14 cellular contexts compared by ENCODE assay signal in genomic region chr3:52230889-52231499, GRCh38. TPM values are rescaled to one million over a fixed set of nuclear protein-coding genes. Genes with fewer than 3 reads are reported as not detected.
A peak's percentile ranks its signal among the peaks of the same experiment; 100 is the strongest.
DNase-seq lines count a peak whose midpoint lies in the region; ATAC-seq lines count a peak whose summit lies in the region.
"Had no signal": no experiment of that assay in that cellular context is flagged by ENCODE, and none has a peak within 500 bp of the region (broad histone marks: within the 10 kb centered on the region; RNA-seq: fewer than 3 reads in every experiment).

No MANE protein-coding gene starts in this region.

- no peak overlapping the region for H3K4me3 Mint-ChIP-seq in activated naive CD4-positive, alpha-beta T cell treated with anti-CD3 and anti-CD28 coated beads for 36 hours
- H3K4me3 Mint-ChIP-seq in stimulated activated effector memory CD8-positive, alpha-beta T cell treated with anti-CD3 and anti-CD28 coated beads, Interleukin-12 subunit alpha, Interleukin-12 subunit beta, amount 100 ng/mL, for 72 hours, result no peak overlapping the region
- H3K4me3 Mint-ChIP-seq: nephron progenitor cell had no signal

- peak overlapping the region; percentile 36 to 79 for H3K27ac Mint-ChIP-seq in activated naive CD4-positive, alpha-beta T cell treated with anti-CD3 and anti-CD28 coated beads, Interleukin-2, amount 50 U/mL, for 72 hours
- H3K27ac Mint-ChIP-seq in activated naive CD4-positive, alpha-beta T cell treated with anti-CD3 and anti-CD28 coated beads for 36 hours, result no peak overlapping the region
- peak overlapping the region; percentile 94 for H3K27ac Mint-ChIP-seq in stimulated activated effector memory CD8-positive, alpha-beta T cell treated with anti-CD3 and anti-CD28 coated beads, Interleukin-12 subunit alpha, Interleukin-12 subunit beta, amount 100 ng/mL, for 72 hours
- H3K27ac Mint-ChIP-seq: nephron progenitor cell had no signal

- CTCF ChIA-PET in activated naive CD4-positive, alpha-beta T cell treated with anti-CD3 and anti-CD28 coated beads for 36 hours (lab: Charles Lee), result interaction anchor here (0.6 to 7.3 kb wide), 26 partner anchors 9 to 230 kb away, joined by 3 to 147 read pairs (median 6); partner anchors contain the start of genes GLYCTK, PPM1M, TNNC1 and WDR82

- DNase-seq in activated naive CD4-positive, alpha-beta T cell treated with anti-CD3 and anti-CD28 coated beads, Interleukin-2, amount 50 U/mL, for 72 hours (ENCODE audit: low spot score in 2 of 2), result no peak
- DNase-seq in activated naive CD4-positive, alpha-beta T cell treated with anti-CD3 and anti-CD28 coated beads for 36 hours, result no peak
- peak; percentile 22 for DNase-seq in H7
- peak; percentile 48 for DNase-seq in ecto neural progenitor cell (ENCODE audit: low spot score)
- DNase-seq in stimulated activated effector memory CD8-positive, alpha-beta T cell treated with anti-CD3 and anti-CD28 coated beads, Interleukin-12 subunit alpha, Interleukin-12 subunit beta, amount 100 ng/mL, for 72 hours (ENCODE audit: low spot score in 2 of 2), result no peak
- DNase-seq in NCI-H2227 treated with DMSO at 0.1 percent for 48 hours (lab: John Stamatoyannopoulos, UW), result no peak
- no peak for DNase-seq in ACHN
- no peak for DNase-seq in DMS114 treated with DMSO at 0.1 percent for 48 hours (lab: John Stamatoyannopoulos, UW; ENCODE audit: unreplicated experiment)
- DNase-seq: DMS79, NCI-H510A treated with DMSO at 0.1 percent for 48 hours had no signal

- no peaks in the 10 kb centered on the region for H3K9me3 Mint-ChIP-seq in activated naive CD4-positive, alpha-beta T cell treated with anti-CD3 and anti-CD28 coated beads, Interleukin-2, amount 50 U/mL, for 72 hours
- no peaks in the 10 kb centered on the region for H3K9me3 Mint-ChIP-seq in activated naive CD4-positive, alpha-beta T cell treated with anti-CD3 and anti-CD28 coated beads for 36 hours
- no peaks in the 10 kb centered on the region for H3K9me3 Mint-ChIP-seq in stimulated activated effector memory CD8-positive, alpha-beta T cell treated with anti-CD3 and anti-CD28 coated beads, Interleukin-12 subunit alpha, Interleukin-12 subunit beta, amount 100 ng/mL, for 72 hours
- H3K9me3 Mint-ChIP-seq: H9, nephron progenitor cell had no signal

- H3K36me3 ChIP-seq in H7 (replicated peaks; ENCODE audit: control insufficient read depth, insufficient read depth, low read length), result peaks cover 14% of the 10 kb centered on the region

- peak in 1 of 2 donors; percentile 1 for ATAC-seq in activated naive CD4-positive, alpha-beta T cell treated with anti-CD3 and anti-CD28 coated beads, Interleukin-2, amount 50 U/mL, for 72 hours
- ATAC-seq in stimulated activated effector memory CD8-positive, alpha-beta T cell treated with anti-CD3 and anti-CD28 coated beads, Interleukin-12 subunit alpha, Interleukin-12 subunit beta, amount 100 ng/mL, for 72 hours, result no peak

- intact Hi-C loops in activated naive CD4-positive, alpha-beta T cell treated with anti-CD3 and anti-CD28 coated beads for 36 hours (cut with micrococcal nuclease), result loop anchor here (1.0 kb wide), 1 partner anchor 108 kb away; no protein-coding TSS in a partner anchor

- H3K4me1 Mint-ChIP-seq in activated naive CD4-positive, alpha-beta T cell treated with anti-CD3 and anti-CD28 coated beads for 36 hours (ENCODE audit: low read depth), result peaks cover 45% of the 10 kb centered on the region
- H3K4me1 Mint-ChIP-seq in stimulated activated effector memory CD8-positive, alpha-beta T cell treated with anti-CD3 and anti-CD28 coated beads, Interleukin-12 subunit alpha, Interleukin-12 subunit beta, amount 100 ng/mL, for 72 hours, result peaks cover 50% of the 10 kb centered on the region

- H3K36me3 Mint-ChIP-seq in activated naive CD4-positive, alpha-beta T cell treated with anti-CD3 and anti-CD28 coated beads, Interleukin-2, amount 50 U/mL, for 72 hours, result peaks cover 0 to 16% of the 10 kb centered on the region in 2 donors
- peaks cover 26% of the 10 kb centered on the region for H3K36me3 Mint-ChIP-seq in activated naive CD4-positive, alpha-beta T cell treated with anti-CD3 and anti-CD28 coated beads for 36 hours (ENCODE audit: low read depth)
- H3K36me3 Mint-ChIP-seq in stimulated activated effector memory CD8-positive, alpha-beta T cell treated with anti-CD3 and anti-CD28 coated beads, Interleukin-12 subunit alpha, Interleukin-12 subunit beta, amount 100 ng/mL, for 72 hours, result peaks cover 88% of the 10 kb centered on the region

- no peaks in the 10 kb centered on the region for H3K27me3 Mint-ChIP-seq in activated naive CD4-positive, alpha-beta T cell treated with anti-CD3 and anti-CD28 coated beads for 36 hours (ENCODE audit: low read depth)

- no peak overlapping the region for H3K4me3 ChIP-seq in H7 (ENCODE audit: insufficient read depth, low read depth, low read length)
- H3K4me3 ChIP-seq: adrenal gland had no signal

- in situ Hi-C loops in ACHN (cut with HindIII; ENCODE audit: low pct_ligation_motif_present, low pct_unique_long_range_greater_than_20kb, low sequenced_read_pairs), result no loop called here

- H3K27me3 ChIP-seq in H7 (ENCODE audit: control insufficient read depth, insufficient read depth, low read length), result no peaks in the 10 kb centered on the region
- H3K27me3 ChIP-seq: adrenal gland had no signal

RNA-seq across cellular contexts. Expression of gene TLR9, which starts 5.5 kb away (rescaled TPM):
- under 1 TPM; 0.18 to 0.86 TPM for total RNA-seq in activated naive CD4-positive, alpha-beta T cell treated with anti-CD3 and anti-CD28 coated beads, Interleukin-2, amount 50 U/mL, for 72 hours
- under 1 TPM; 0.62 to 0.89 TPM for total RNA-seq in activated naive CD4-positive, alpha-beta T cell treated with anti-CD3 and anti-CD28 coated beads for 36 hours
- total RNA-seq in H7 (2014; rRNA removed; shearing (Covaris generic)), result not detected in 2 replicates
- total RNA-seq: H9, subcutaneous adipose tissue had no signal

RNA-seq across cellular contexts. Expression of gene TWF2, which starts 8.0 kb away (rescaled TPM):
- 100 to 1,000 TPM in 1 of 2 donors, 10 to 100 TPM in 1; 75.8 to 139 TPM for total RNA-seq in activated naive CD4-positive, alpha-beta T cell treated with anti-CD3 and anti-CD28 coated beads, Interleukin-2, amount 50 U/mL, for 72 hours
- total RNA-seq in activated naive CD4-positive, alpha-beta T cell treated with anti-CD3 and anti-CD28 coated beads for 36 hours, result 10 to 100 TPM; 89.1 to 91.3 TPM
- 85.8 and 99.0 TPM in 2 replicates for total RNA-seq in H7 (2014; rRNA removed; shearing (Covaris generic))

RNA-seq across cellular contexts. Expression of gene PPM1M, which starts 14.6 kb away (rescaled TPM):
- 10 to 100 TPM; 52.3 to 74.1 TPM for total RNA-seq in activated naive CD4-positive, alpha-beta T cell treated with anti-CD3 and anti-CD28 coated beads, Interleukin-2, amount 50 U/mL, for 72 hours
- 100 to 1,000 TPM; 107 to 108 TPM for total RNA-seq in activated naive CD4-positive, alpha-beta T cell treated with anti-CD3 and anti-CD28 coated beads for 36 hours
- 2.9 and 4.5 TPM in 2 replicates for total RNA-seq in H7 (2014; rRNA removed; shearing (Covaris generic))

RNA-seq across cellular contexts. Expression of gene ALAS1, which starts 33.0 kb away (rescaled TPM):
- 10 to 100 TPM; 56.1 to 72.0 TPM for total RNA-seq in activated naive CD4-positive, alpha-beta T cell treated with anti-CD3 and anti-CD28 coated beads, Interleukin-2, amount 50 U/mL, for 72 hours
- total RNA-seq in activated naive CD4-positive, alpha-beta T cell treated with anti-CD3 and anti-CD28 coated beads for 36 hours, result 10 to 100 TPM; 35.7 to 37.8 TPM
- total RNA-seq in H7 (2014; rRNA removed; shearing (Covaris generic)), result 63.8 and 86.9 TPM in 2 replicates

RNA-seq across cellular contexts. Expression of gene WDR82, which starts 47.5 kb away (rescaled TPM):
- total RNA-seq in activated naive CD4-positive, alpha-beta T cell treated with anti-CD3 and anti-CD28 coated beads, Interleukin-2, amount 50 U/mL, for 72 hours, result 100 to 1,000 TPM in 1 of 2 donors, 10 to 100 TPM in 1; 96.6 to 129 TPM
- total RNA-seq in activated naive CD4-positive, alpha-beta T cell treated with anti-CD3 and anti-CD28 coated beads for 36 hours, result 100 to 1,000 TPM; 176 to 177 TPM
- 60.3 and 63.8 TPM in 2 replicates for total RNA-seq in H7 (2014; rRNA removed; shearing (Covaris generic))

Comparison
In these comparisons a context has a peak if more than half of its experiments do, and no peak if none do; other contexts are left out.
1. DNase-seq: peak in H7 (single experiment) and ecto neural progenitor cell (single experiment); none in activated naive CD4-positive, alpha-beta T cell treated with anti-CD3 and anti-CD28 coated beads, Interleukin-2, amount 50 U/mL, for 72 hours (0 of 2), activated naive CD4-positive, alpha-beta T cell treated with anti-CD3 and anti-CD28 coated beads for 36 hours (single experiment), stimulated activated effector memory CD8-positive, alpha-beta T cell treated with anti-CD3 and anti-CD28 coated beads, Interleukin-12 subunit alpha, Interleukin-12 subunit beta, amount 100 ng/mL, for 72 hours (0 of 2), NCI-H2227 treated with DMSO at 0.1 percent for 48 hours (single experiment), ACHN (single experiment) and DMS114 treated with DMSO at 0.1 percent for 48 hours (single experiment).